Comparison of ENCODE assay signal across 26 cellular contexts in genomic region chr12:96824074-96824837, GRCh38.
DNase-seq lines count a peak whose midpoint lies in the region; ATAC-seq and TF ChIP-seq lines count a peak whose summit lies in the region.
"Had no signal": no experiment of that assay in that cellular context is flagged by ENCODE, and none has a peak within 500 bp of the region (broad histone marks: within the 10 kb centered on the region; RNA-seq: fewer than 3 reads in every experiment).

No MANE protein-coding gene starts in this region.

- peak; percentile 55 for ATAC-seq in activated CD4-positive, alpha-beta T cell treated with anti-CD3 and anti-CD28 coated beads for 36 hours
- ATAC-seq in activated naive CD4-positive, alpha-beta T cell treated with anti-CD3 and anti-CD28 coated beads, Interleukin-2, amount 50 U/mL, for 72 hours = peak; percentile 53 to 67
- ATAC-seq in activated CD8-positive, alpha-beta T cell treated with anti-CD3 and anti-CD28 coated beads, Interleukin-2, amount 10 ng/mL, durations not matched to agents 7 days and 5 days = peak; percentile 58
- ATAC-seq in stimulated activated memory B cell treated with anti-CD40 and anti-IgM and Interleukin-4, amounts not matched to agents 10 μg/mL and 1 μg/mL and 100 μg/mL, for 72 hours = peak; percentile 8
- no peak for ATAC-seq in GM21529 (IDR thresholded peaks at IDR 0.05; ENCODE audit: unreplicated experiment)
- ATAC-seq: PC-3 had no signal

- H3K27ac Mint-ChIP-seq in activated CD4-positive, alpha-beta T cell treated with anti-CD3 and anti-CD28 coated beads for 36 hours = no peak overlapping the region
- H3K27ac Mint-ChIP-seq in activated naive CD4-positive, alpha-beta T cell treated with anti-CD3 and anti-CD28 coated beads, Interleukin-2, amount 50 U/mL, for 72 hours = no peak overlapping the region
- no peak overlapping the region for H3K27ac Mint-ChIP-seq in activated CD8-positive, alpha-beta T cell treated with anti-CD3 and anti-CD28 coated beads, Interleukin-2, amount 10 ng/mL, durations not matched to agents 7 days and 5 days
- H3K27ac Mint-ChIP-seq in stimulated activated memory B cell treated with anti-CD40 and anti-IgM and Interleukin-4, amounts not matched to agents 10 μg/mL and 1 μg/mL and 100 μg/mL, for 72 hours = no peak overlapping the region
- H3K27ac Mint-ChIP-seq: B cell; CD8-positive, alpha-beta memory T cell; H9; HFFc6 had no signal

- peaks cover 4% of the 10 kb centered on the region for H3K9me3 Mint-ChIP-seq in activated CD4-positive, alpha-beta T cell treated with anti-CD3 and anti-CD28 coated beads for 36 hours (ENCODE audit: low read depth)
- H3K9me3 Mint-ChIP-seq in activated naive CD4-positive, alpha-beta T cell treated with anti-CD3 and anti-CD28 coated beads, Interleukin-2, amount 50 U/mL, for 72 hours = no peaks in the 10 kb centered on the region
- no peaks in the 10 kb centered on the region for H3K9me3 Mint-ChIP-seq in activated CD8-positive, alpha-beta T cell treated with anti-CD3 and anti-CD28 coated beads, Interleukin-2, amount 10 ng/mL, durations not matched to agents 7 days and 5 days (ENCODE audit: insufficient read depth)
- peaks cover 7% of the 10 kb centered on the region for H3K9me3 Mint-ChIP-seq in stimulated activated memory B cell treated with anti-CD40 and anti-IgM and Interleukin-4, amounts not matched to agents 10 μg/mL and 1 μg/mL and 100 μg/mL, for 72 hours

- no peaks in the 10 kb centered on the region for H3K36me3 ChIP-seq in esophagus squamous epithelium

- TF ChIP-seq CTCF in esophagus squamous epithelium (IDR thresholded peaks at IDR 0.05) = no peak

- DNase-seq in activated CD4-positive, alpha-beta T cell treated with anti-CD3 and anti-CD28 coated beads for 36 hours = no peak
- DNase-seq in activated CD4-positive, alpha-beta T cell treated with anti-CD3 and anti-CD28 coated beads, Interleukin-2, amount 50 U/mL, for 1 hour = no peak
- DNase-seq in activated naive CD4-positive, alpha-beta T cell treated with anti-CD3 and anti-CD28 coated beads, Interleukin-2, amount 50 U/mL, for 72 hours (ENCODE audit: low spot score in 2 of 2) = no peak
- DNase-seq in activated naive CD4-positive, alpha-beta T cell (lab: John Stamatoyannopoulos, UW) = no peak
- peak; percentile 21 for DNase-seq in activated CD8-positive, alpha-beta T cell treated with anti-CD3 and anti-CD28 coated beads, Interleukin-2, amount 10 ng/mL, durations not matched to agents 7 days and 5 days
- DNase-seq in esophagus squamous epithelium (lab: John Stamatoyannopoulos, UW) = no peak
- DNase-seq: CD8-positive, alpha-beta memory T cell; DMS 273 treated with DMSO at 0.1 percent for 48 hours; DMS79 treated with DMSO at 0.1 percent for 48 hours; GM23248; H9; HFFc6; IMR-90; MM.1S; NCI-H2029; NCI-H446; NCI-H524 treated with DMSO at 0.1 percent for 48 hours; NCI-H774; NK-92 treated with Interleukin-12 subunit alpha and Interleukin-12 subunit beta, amount 100 ng/mL, for 24 hours; PC-3 had no signal

- H3K4me3 ChIP-seq in esophagus squamous epithelium = no peak overlapping the region
- H3K4me3 ChIP-seq: GM23248 had no signal

- no peak for TF ChIP-seq POLR2A in esophagus squamous epithelium (IDR thresholded peaks at IDR 0.05)

- POLR2A ChIA-PET in activated CD4-positive, alpha-beta T cell treated with anti-CD3 and anti-CD28 coated beads for 36 hours (lab: Charles Lee) = no interaction called here
- POLR2A ChIA-PET in activated CD8-positive, alpha-beta T cell treated with anti-CD3 and anti-CD28 coated beads, Interleukin-2, amount 10 ng/mL, durations not matched to agents 7 days and 5 days (lab: Charles Lee) = no interaction called here

- H3K4me1 Mint-ChIP-seq in activated CD4-positive, alpha-beta T cell treated with anti-CD3 and anti-CD28 coated beads for 36 hours = no peaks in the 10 kb centered on the region
- no peaks in the 10 kb centered on the region for H3K4me1 Mint-ChIP-seq in activated CD8-positive, alpha-beta T cell treated with anti-CD3 and anti-CD28 coated beads, Interleukin-2, amount 10 ng/mL, durations not matched to agents 7 days and 5 days (ENCODE audit: low read depth)
- no peaks in the 10 kb centered on the region for H3K4me1 Mint-ChIP-seq in stimulated activated memory B cell treated with anti-CD40 and anti-IgM and Interleukin-4, amounts not matched to agents 10 μg/mL and 1 μg/mL and 100 μg/mL, for 72 hours
- H3K4me1 Mint-ChIP-seq: B cell; CD8-positive, alpha-beta memory T cell; H9 had no signal

- intact Hi-C loops in activated CD4-positive, alpha-beta T cell treated with anti-CD3 and anti-CD28 coated beads for 36 hours (cut with DNase I, micrococcal nuclease) = no loop called here
- intact Hi-C loops in esophagus squamous epithelium (cut with DNase I) = no loop called here

- no peaks in the 10 kb centered on the region for H3K9me3 ChIP-seq in esophagus squamous epithelium

- CTCF ChIA-PET in activated CD4-positive, alpha-beta T cell treated with anti-CD3 and anti-CD28 coated beads for 36 hours (lab: Charles Lee) = interaction anchor here (0.7 kb wide), 1 partner anchor 1141 kb away, joined by 3 read pairs; no protein-coding TSS in a partner anchor
- CTCF ChIA-PET in activated CD8-positive, alpha-beta T cell treated with anti-CD3 and anti-CD28 coated beads, Interleukin-2, amount 10 ng/mL, durations not matched to agents 7 days and 5 days (lab: Charles Lee) = no interaction called here

- H3K27me3 ChIP-seq in esophagus squamous epithelium = no peaks in the 10 kb centered on the region

- H3K4me1 ChIP-seq in esophagus squamous epithelium = no peaks in the 10 kb centered on the region

- H3K4me3 Mint-ChIP-seq in activated CD4-positive, alpha-beta T cell treated with anti-CD3 and anti-CD28 coated beads for 36 hours = no peak overlapping the region
- no peak overlapping the region for H3K4me3 Mint-ChIP-seq in activated CD8-positive, alpha-beta T cell treated with anti-CD3 and anti-CD28 coated beads, Interleukin-2, amount 10 ng/mL, durations not matched to agents 7 days and 5 days
- H3K4me3 Mint-ChIP-seq in stimulated activated memory B cell treated with anti-CD40 and anti-IgM and Interleukin-4, amounts not matched to agents 10 μg/mL and 1 μg/mL and 100 μg/mL, for 72 hours = no peak overlapping the region
- H3K4me3 Mint-ChIP-seq: B cell; CD8-positive, alpha-beta memory T cell; H9; HFFc6 had no signal

- H3K36me3 Mint-ChIP-seq in activated CD4-positive, alpha-beta T cell treated with anti-CD3 and anti-CD28 coated beads for 36 hours (ENCODE audit: low read depth) = no peaks in the 10 kb centered on the region
- H3K36me3 Mint-ChIP-seq in activated naive CD4-positive, alpha-beta T cell treated with anti-CD3 and anti-CD28 coated beads, Interleukin-2, amount 50 U/mL, for 72 hours = no peaks in the 10 kb centered on the region
- H3K36me3 Mint-ChIP-seq in activated CD8-positive, alpha-beta T cell treated with anti-CD3 and anti-CD28 coated beads, Interleukin-2, amount 10 ng/mL, durations not matched to agents 7 days and 5 days (ENCODE audit: low read depth) = no peaks in the 10 kb centered on the region
- peaks cover 6% of the 10 kb centered on the region for H3K36me3 Mint-ChIP-seq in stimulated activated memory B cell treated with anti-CD40 and anti-IgM and Interleukin-4, amounts not matched to agents 10 μg/mL and 1 μg/mL and 100 μg/mL, for 72 hours

- WGBS in esophagus squamous epithelium, 2 donors = 81 to 91% methylated on average over 4 to 7 of the region's 7 CpGs

- peaks cover 2% of the 10 kb centered on the region for H3K27me3 Mint-ChIP-seq in activated CD4-positive, alpha-beta T cell treated with anti-CD3 and anti-CD28 coated beads for 36 hours
- H3K27me3 Mint-ChIP-seq in activated CD8-positive, alpha-beta T cell treated with anti-CD3 and anti-CD28 coated beads, Interleukin-2, amount 10 ng/mL, durations not matched to agents 7 days and 5 days (ENCODE audit: low read depth) = peaks cover 2% of the 10 kb centered on the region
- peaks cover 9% of the 10 kb centered on the region for H3K27me3 Mint-ChIP-seq in stimulated activated memory B cell treated with anti-CD40 and anti-IgM and Interleukin-4, amounts not matched to agents 10 μg/mL and 1 μg/mL and 100 μg/mL, for 72 hours

- no peak overlapping the region for H3K27ac ChIP-seq in esophagus squamous epithelium
- H3K27ac ChIP-seq: 22Rv1, C4-2B, GM23248, KMS-11 had no signal
